ENCODE assay signal across 21 cellular contexts in the genomic region with DNA sequence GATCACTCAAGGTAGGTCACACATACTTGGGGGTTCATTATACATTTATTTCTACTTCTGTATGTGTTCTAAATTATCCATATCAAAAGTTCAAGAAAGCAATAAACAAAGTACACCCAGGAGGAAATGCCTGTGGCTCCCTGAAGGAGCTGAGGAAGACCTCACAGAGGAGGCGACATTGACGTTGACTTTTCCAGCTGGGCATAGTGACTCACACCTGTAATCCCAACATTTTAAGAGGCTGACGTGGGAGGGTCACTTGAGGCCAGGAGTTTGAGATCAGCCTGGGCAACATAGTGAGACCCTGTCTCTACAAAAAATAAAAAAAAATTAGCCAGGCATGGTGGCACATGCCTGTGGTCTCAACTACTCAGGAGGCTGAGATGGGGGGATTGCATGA. TPM values are rescaled to one million over a fixed set of nuclear protein-coding genes. Genes with fewer than 3 reads are reported as not detected.
DNase-seq lines count a peak whose midpoint lies in the region; ATAC-seq and TF ChIP-seq lines count a peak whose summit lies in the region.
"Had no signal": no experiment of that assay in that cellular context is flagged by ENCODE, and none has a peak within 500 bp of the region (broad histone marks: within the 10 kb centered on the region; RNA-seq: fewer than 3 reads in every experiment).

No MANE protein-coding gene starts in this region.

- TF ChIP-seq CTCF in upper lobe of right lung (IDR thresholded peaks at IDR 0.05) = no peak

- DNase-seq in ELR (ENCODE audit: low read depth) = peak; percentile 62
- DNase-seq in HT1080 (ENCODE audit: low read depth) = peak; percentile 71
- DNase-seq in amniotic epithelial cell (ENCODE audit: low read depth) = peak; percentile 3
- peak; percentile 88 to 89 for DNase-seq in trophoblast cell
- DNase-seq in upper lobe of right lung = no peak
- no peak for DNase-seq in DMS153 treated with DMSO at 0.1 percent for 48 hours (lab: John Stamatoyannopoulos, UW; ENCODE audit: unreplicated experiment)
- DNase-seq: activated B cell treated with CpG ODN at 0.5 μM for 24 hours; activated CD8-positive, alpha-beta T cell treated with anti-CD3 and anti-CD28 coated beads, Interleukin-2, amount 10 ng/mL, durations not matched to agents 7 days and 5 days; activated naive CD4-positive, alpha-beta T cell treated with anti-CD3 and anti-CD28 coated beads, Interleukin-2, amount 50 U/mL, for 16 hours; activated T-cell treated with anti-CD3 and anti-CD28 coated beads, Interleukin-2, amount 50 U/mL, for 4 hours; glutamatergic neuron; immature natural killer cell; lower lobe of right lung; NCI-H526; SHP77 treated with DMSO at 0.1 percent for 48 hours; stimulated activated CD4-positive, alpha-beta T cell treated with anti-CD3 and anti-CD28 coated beads, Interleukin-1b, Interleukin-23, amount 100 ng/mL, for 48 hours had no signal

- no peak overlapping the region for H2AFZ ChIP-seq in trophoblast cell (ENCODE audit: insufficient read depth, low read length, poor library complexity)
- H2AFZ ChIP-seq: parathyroid adenoma had no signal

- H2BK5ac ChIP-seq in trophoblast cell (ENCODE audit: low read depth, low read length, poor library complexity) = no peak overlapping the region

- H3K14ac ChIP-seq in trophoblast cell (ENCODE audit: low read length) = no peak overlapping the region

- no peak overlapping the region for H4K91ac ChIP-seq in trophoblast cell (ENCODE audit: low read depth, low read length)

- H3K9me3 ChIP-seq in trophoblast cell (ENCODE audit: insufficient read depth, low read depth, low read length) = peaks cover 12% of the 10 kb centered on the region
- H3K9me3 ChIP-seq in upper lobe of right lung = no peaks in the 10 kb centered on the region
- H3K9me3 ChIP-seq: BLaER1, lower lobe of right lung had no signal

- no peaks in the 10 kb centered on the region for H3K79me1 ChIP-seq in trophoblast cell (ENCODE audit: low read length)

- H3K4me2 ChIP-seq in trophoblast cell (ENCODE audit: low read length) = no peak overlapping the region
- H3K4me2 ChIP-seq: BLaER1 had no signal

- ATAC-seq in upper lobe of right lung = no peak
- ATAC-seq in GM19463 (IDR thresholded peaks at IDR 0.05; ENCODE audit: unreplicated experiment) = no peak
- ATAC-seq: activated CD8-positive, alpha-beta T cell treated with anti-CD3 and anti-CD28 coated beads, Interleukin-2, amount 10 ng/mL, durations not matched to agents 7 days and 5 days; activated T-cell treated with anti-CD3 and anti-CD28 coated beads, Interleukin-2, amount 50 U/mL, for 4 hours; lower lobe of right lung had no signal

- H2AK5ac ChIP-seq in trophoblast cell (ENCODE audit: low read length) = no peak overlapping the region

- H3K27me3 ChIP-seq in trophoblast cell (ENCODE audit: insufficient read depth, low read length) = peaks cover 2% of the 10 kb centered on the region
- no peaks in the 10 kb centered on the region for H3K27me3 ChIP-seq in upper lobe of right lung
- H3K27me3 ChIP-seq: BLaER1 had no signal

- no peak overlapping the region for H2BK120ac ChIP-seq in trophoblast cell (ENCODE audit: insufficient read depth, low read length, poor library complexity)

- H3K4me3 ChIP-seq in trophoblast cell (ENCODE audit: low read depth, low read length) (no peak overlapping the region), upper lobe of right lung (no peak overlapping the region)
- H3K4me3 ChIP-seq: BLaER1, lower lobe of right lung had no signal

- no peak overlapping the region for H3K27ac ChIP-seq in trophoblast cell (ENCODE audit: low read depth, low read length)
- no peak overlapping the region for H3K27ac ChIP-seq in upper lobe of right lung
- H3K27ac ChIP-seq: BLaER1, lower lobe of right lung, parathyroid adenoma had no signal

- WGBS in trophoblast cell (ENCODE audit: extremely low coverage, insufficient coverage, insufficient read length) = no CpG with 5 or more reads among the region's 3 CpGs

- no peak overlapping the region for H3K4ac ChIP-seq in trophoblast cell (ENCODE audit: low read depth, low read length)

- H3K4me1 ChIP-seq in trophoblast cell (ENCODE audit: control insufficient read depth in 1 of 2, insufficient read depth in 2 of 2, low read length in 2 of 2) (no peaks in the 10 kb centered on the region), upper lobe of right lung (no peaks in the 10 kb centered on the region)
- H3K4me1 ChIP-seq: lower lobe of right lung, parathyroid adenoma had no signal

- no peak overlapping the region for H3K9ac ChIP-seq in trophoblast cell (ENCODE audit: low read length)
- H3K9ac ChIP-seq: BLaER1, parathyroid adenoma had no signal

- H3K36me3 ChIP-seq in trophoblast cell (ENCODE audit: control insufficient read depth in 1 of 2, insufficient read depth in 2 of 2, low read length in 2 of 2) (no peaks in the 10 kb centered on the region), upper lobe of right lung (no peaks in the 10 kb centered on the region)
- H3K36me3 ChIP-seq: BLaER1, lower lobe of right lung had no signal

- H4K8ac ChIP-seq in trophoblast cell (ENCODE audit: low read depth, low read length) = no peak overlapping the region

- H3K18ac ChIP-seq in trophoblast cell (ENCODE audit: low read length) = no peak overlapping the region

- H3K79me2 ChIP-seq in trophoblast cell (ENCODE audit: control insufficient read depth, insufficient read depth, low read length, poor library complexity) = no peaks in the 10 kb centered on the region
- H3K79me2 ChIP-seq: parathyroid adenoma had no signal

- intact Hi-C loops in upper lobe of right lung (cut with DNase I) = no loop called here

- H4K12ac ChIP-seq in trophoblast cell (ENCODE audit: low read depth, low read length) = no peak overlapping the region

- no peak overlapping the region for H2BK12ac ChIP-seq in trophoblast cell (ENCODE audit: low read length)

- no peak overlapping the region for H3K23ac ChIP-seq in trophoblast cell (ENCODE audit: low read length)

RNA-seq across cellular contexts. Expression of a gene that starts 16.3 kb away (rescaled TPM):
- 0.03 TPM in 1 of 2 replicates, not detected in the other for total RNA-seq in HT1080 (2014; rRNA removed; shearing (Covaris generic))
- polyA plus RNA-seq in HT1080 (2015; cell fraction: cytosol; rRNA removed) = not detected in 2 replicates
- polyA plus RNA-seq in HT1080 (2015; cell fraction: nucleus; rRNA removed) = 0.02 and 0.10 TPM in 2 replicates
- not detected in 2 replicates for polyA plus RNA-seq in trophoblast cell (2013)
- 0.20 TPM for total RNA-seq in upper lobe of right lung
- polyA plus RNA-seq: IgD-negative memory B cell had no signal

RNA-seq across cellular contexts. Expression of a gene that starts 18.7 kb away (rescaled TPM):
- total RNA-seq in HT1080 (2014; rRNA removed; shearing (Covaris generic)) = not detected in 2 replicates
- not detected in 2 replicates for polyA plus RNA-seq in HT1080 (2015; cell fraction: cytosol; rRNA removed)
- not detected in 2 replicates for polyA plus RNA-seq in HT1080 (2015; cell fraction: nucleus; rRNA removed)
- polyA plus RNA-seq in trophoblast cell (2013) = not detected in 2 replicates
- not detected for total RNA-seq in upper lobe of right lung
- total RNA-seq: activated B cell treated with CpG ODN at 0.5 μM for 24 hours; activated CD8-positive, alpha-beta T cell treated with anti-CD3 and anti-CD28 coated beads, Interleukin-2, amount 10 ng/mL, durations not matched to agents 7 days and 5 days; activated T-cell treated with anti-CD3 and anti-CD28 coated beads, Interleukin-2, amount 50 U/mL, for 4 hours; lower lobe of right lung; urinary bladder had no signal
- polyA plus RNA-seq: IgD-negative memory B cell, urinary bladder had no signal

RNA-seq across cellular contexts. Expression of a gene that starts 33.2 kb away (rescaled TPM):
- not detected in 2 replicates for total RNA-seq in HT1080 (2014; rRNA removed; shearing (Covaris generic))
- polyA plus RNA-seq in HT1080 (2015; cell fraction: cytosol; rRNA removed) = 0.12 and 0.27 TPM in 2 replicates
- polyA plus RNA-seq in HT1080 (2015; cell fraction: nucleus; rRNA removed) = not detected in 2 replicates
- polyA plus RNA-seq in trophoblast cell (2013) = 0.53 and 0.70 TPM in 2 replicates
- total RNA-seq in upper lobe of right lung = 0.84 TPM
- polyA plus RNA-seq: IgD-negative memory B cell had no signal

RNA-seq across cellular contexts. Expression of a gene that starts 49.9 kb away (rescaled TPM):
- total RNA-seq in HT1080 (2014; rRNA removed; shearing (Covaris generic)) = 19.8 and 21.5 TPM in 2 replicates
- 10.3 and 10.5 TPM in 2 replicates for polyA plus RNA-seq in HT1080 (2015; cell fraction: cytosol; rRNA removed)
- polyA plus RNA-seq in HT1080 (2015; cell fraction: nucleus; rRNA removed) = 27.1 and 27.7 TPM in 2 replicates
- 6.8 and 7.5 TPM in 2 replicates for polyA plus RNA-seq in trophoblast cell (2013)
- total RNA-seq in upper lobe of right lung = 10.8 TPM

RNA-seq across cellular contexts. Expression of a gene that starts 54.5 kb away (rescaled TPM):
- 2.1 and 2.7 TPM in 2 replicates for total RNA-seq in HT1080 (2014; rRNA removed; shearing (Covaris generic))
- 2.6 TPM in 2 replicates for polyA plus RNA-seq in HT1080 (2015; cell fraction: cytosol; rRNA removed)
- polyA plus RNA-seq in HT1080 (2015; cell fraction: nucleus; rRNA removed) = 5.0 and 7.3 TPM in 2 replicates
- polyA plus RNA-seq in trophoblast cell (2013) = not detected in 2 replicates
- total RNA-seq in upper lobe of right lung = 184 TPM

Comparison
In these comparisons a context has a peak if more than half of its experiments do, and no peak if none do; other contexts are left out.
1. DNase-seq: peak in ELR (single experiment), HT1080 (single experiment), amniotic epithelial cell (single experiment) and trophoblast cell (2 of 2); none in upper lobe of right lung (single experiment) and DMS153 treated with DMSO at 0.1 percent for 48 hours (single experiment).